Comparison of ENCODE assay signal across 7 cellular contexts in genomic region chr20:54714817-54715216, GRCh38.
"Had no signal": no experiment of that assay in that cellular context is flagged by ENCODE, and none has a peak within 500 bp of the region (broad histone marks: within the 10 kb centered on the region; RNA-seq: fewer than 3 reads in every experiment).

No MANE protein-coding gene starts in this region.

- ATAC-seq: HepG2, K562 had no signal

- H3K9ac ChIP-seq: KMS-11 had no signal

- H3K27ac ChIP-seq: HL-60, KMS-11 had no signal

- H3K4me2 ChIP-seq: KMS-11 had no signal

- FAIRE-seq: HepG2, K562 had no signal

- DNase-seq: IMR-90, KBM-7, KG1 had no signal

- H3K4me3 ChIP-seq: K562 had no signal
